ENCODE assay signal across 11 cellular contexts in the genomic region with DNA sequence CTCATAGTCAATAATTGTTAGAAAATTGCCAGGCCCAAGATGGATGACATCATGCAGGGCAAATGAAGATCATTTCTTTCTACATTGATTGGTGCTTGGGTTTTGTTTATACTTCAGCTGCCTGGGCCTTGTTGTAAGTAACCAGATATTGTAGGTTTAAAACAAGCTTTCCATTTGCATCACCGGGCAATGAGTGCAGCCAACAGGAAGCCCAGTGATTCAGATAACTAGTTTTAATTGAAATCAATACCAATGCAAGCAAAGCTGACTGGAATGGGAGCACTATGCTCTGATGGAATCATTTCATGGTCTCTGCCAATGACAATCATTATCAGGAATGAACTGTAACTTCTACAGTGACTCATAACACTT.
A peak's percentile ranks its signal among the peaks of the same experiment; 100 is the strongest.
DNase-seq lines count a peak whose midpoint lies in the region; ATAC-seq and FAIRE-seq lines count a peak whose summit lies in the region.
"Had no signal": no experiment of that assay in that cellular context is flagged by ENCODE, and none has a peak within 500 bp of the region (broad histone marks: within the 10 kb centered on the region; RNA-seq: fewer than 3 reads in every experiment).

No MANE protein-coding gene starts in this region.

- peak; percentile 28 to 45 for ATAC-seq in activated T-cell treated with anti-CD3 and anti-CD28 coated beads, Interleukin-2, amount 50 U/mL, for 72 hours (replicated peaks in 1 of 2)
- ATAC-seq in GM21360 (IDR thresholded peaks at IDR 0.05; ENCODE audit: unreplicated experiment) = no peak
- ATAC-seq in GM19397 (IDR thresholded peaks at IDR 0.05; ENCODE audit: unreplicated experiment) = no peak
- ATAC-seq in HG03025 (IDR thresholded peaks at IDR 0.05; ENCODE audit: low FRiP score, unreplicated experiment) = no peak

- H3K4me3 ChIP-seq in small intestine (ENCODE audit: low read depth in 1 of 2, low read length in 2 of 2) = no peak overlapping the region
- H3K4me3 ChIP-seq: right atrium auricular region had no signal

- 62 to 69% (median 64%) methylated on average over 1 of the region's 1 CpG for WGBS in small intestine, 3 donors

- H3K4me3 Mint-ChIP-seq in activated T-cell treated with anti-CD3 and anti-CD28 coated beads, Interleukin-2, amount 50 U/mL, for 72 hours = peak overlapping the region; percentile 37 to 55

- H3K9me3 ChIP-seq in small intestine (ENCODE audit: control insufficient read depth, low read depth) = no peaks in the 10 kb centered on the region
- H3K9me3 ChIP-seq: right atrium auricular region had no signal

- peaks cover 5 to 10% of the 10 kb centered on the region in 2 donors for H3K9me3 Mint-ChIP-seq in activated T-cell treated with anti-CD3 and anti-CD28 coated beads, Interleukin-2, amount 50 U/mL, for 72 hours

- DNase-seq in activated T-cell treated with anti-CD3 and anti-CD28 coated beads, Interleukin-2, amount 50 U/mL, for 72 hours = peak; percentile 17 to 46
- DNase-seq in activated T-cell treated with anti-CD3 and anti-CD28 coated beads for 4 hours (no peak), NCI-H2196 (lab: John Stamatoyannopoulos, UW; ENCODE audit: unreplicated experiment) (peak; percentile 84), fibroblast of gingiva (ENCODE audit: low read depth) (peak; percentile 92), small intestine (peak; percentile 5)
- DNase-seq: stimulated activated naive CD4-positive, alpha-beta T cell had no signal

- peak overlapping the region; percentile 93 for H3K27ac Mint-ChIP-seq in activated T-cell treated with anti-CD3 and anti-CD28 coated beads, Interleukin-2, amount 50 U/mL, for 72 hours

- no peak for FAIRE-seq in small intestine (lab: Jason Lieb, UNC)

- peaks cover 61% of the 10 kb centered on the region for H3K4me1 Mint-ChIP-seq in activated T-cell treated with anti-CD3 and anti-CD28 coated beads, Interleukin-2, amount 50 U/mL, for 72 hours (ENCODE audit: low read depth)

- no peak overlapping the region for H3K27ac ChIP-seq in small intestine (ENCODE audit: low read depth in 1 of 2, low read length in 1 of 2)
- H3K27ac ChIP-seq: KMS-11, right atrium auricular region had no signal

- no peaks in the 10 kb centered on the region for H3K36me3 ChIP-seq in small intestine (ENCODE audit: control insufficient read depth in 2 of 2, insufficient read depth in 2 of 2, low read length in 2 of 2)
- H3K36me3 ChIP-seq: right atrium auricular region had no signal

- H3K4me1 ChIP-seq in small intestine (ENCODE audit: control insufficient read depth in 2 of 2, insufficient read depth in 1 of 2, low read depth in 1 of 2, low read length in 1 of 2) = no peaks in the 10 kb centered on the region
- H3K4me1 ChIP-seq: right atrium auricular region had no signal

- no peaks in the 10 kb centered on the region for H3K27me3 ChIP-seq in small intestine (ENCODE audit: control insufficient read depth in 2 of 2, insufficient read depth in 2 of 2, low read length in 2 of 2)
- H3K27me3 ChIP-seq: right atrium auricular region had no signal

- H3K36me3 Mint-ChIP-seq in activated T-cell treated with anti-CD3 and anti-CD28 coated beads, Interleukin-2, amount 50 U/mL, for 72 hours (ENCODE audit: insufficient read depth in 2 of 2) = peaks cover 11 to 13% of the 10 kb centered on the region in 2 donors

- H3K27me3 Mint-ChIP-seq in activated T-cell treated with anti-CD3 and anti-CD28 coated beads, Interleukin-2, amount 50 U/mL, for 72 hours (ENCODE audit: low read depth) = no peaks in the 10 kb centered on the region

Comparison
In these comparisons a context has a peak if more than half of its experiments do, and no peak if none do; other contexts are left out.
1. ATAC-seq: peak in activated T-cell treated with anti-CD3 and anti-CD28 coated beads, Interleukin-2, amount 50 U/mL, for 72 hours (2 of 2); none in GM21360 (single experiment), GM19397 (single experiment) and HG03025 (single experiment).